Comparison of ENCODE assay signal across 8 cellular contexts in the genomic region with DNA sequence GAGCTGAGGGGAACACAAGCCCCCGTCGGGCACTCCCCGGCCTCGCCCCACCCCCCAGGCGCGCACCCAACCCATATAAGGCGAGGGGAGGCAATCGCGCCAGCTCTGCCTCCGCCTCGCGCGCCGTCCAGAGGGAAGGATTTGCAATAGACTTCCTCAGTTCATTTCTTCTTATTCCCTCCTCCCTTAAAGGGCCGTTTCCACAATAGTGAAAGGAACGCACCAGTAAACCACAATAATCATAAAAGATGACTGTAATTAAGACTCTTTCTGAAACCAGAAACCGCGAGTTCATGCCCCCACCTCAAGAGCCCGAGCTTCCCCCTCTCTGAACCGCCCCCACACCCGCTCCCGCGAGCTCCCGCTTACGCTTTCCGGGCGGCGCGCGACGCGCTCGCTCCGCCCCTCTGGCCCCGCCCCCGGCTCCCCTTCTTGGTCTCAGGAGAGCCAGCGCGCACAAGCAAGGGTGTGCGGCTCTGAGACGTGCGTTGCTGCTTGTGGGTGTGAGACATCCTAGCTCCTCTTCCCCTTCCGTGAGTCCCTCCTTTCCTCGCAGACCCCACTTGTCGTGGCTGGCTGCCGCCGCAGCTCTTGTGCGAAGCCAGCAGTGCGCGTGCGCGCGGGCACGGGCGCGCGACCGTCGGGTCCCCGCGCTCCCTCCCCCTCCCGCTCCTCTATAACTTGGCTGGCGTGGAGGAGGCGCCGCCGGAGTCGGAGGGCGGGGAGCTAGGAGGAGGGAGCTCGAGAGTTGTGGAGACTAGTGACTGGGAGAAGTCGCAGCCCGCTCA. TPM values are rescaled to one million over a fixed set of nuclear protein-coding genes. Genes with fewer than 3 reads are reported as not detected.
DNase-seq lines count a peak whose midpoint lies in the region; ATAC-seq and TF ChIP-seq lines count a peak whose summit lies in the region.

A gene with protein sequence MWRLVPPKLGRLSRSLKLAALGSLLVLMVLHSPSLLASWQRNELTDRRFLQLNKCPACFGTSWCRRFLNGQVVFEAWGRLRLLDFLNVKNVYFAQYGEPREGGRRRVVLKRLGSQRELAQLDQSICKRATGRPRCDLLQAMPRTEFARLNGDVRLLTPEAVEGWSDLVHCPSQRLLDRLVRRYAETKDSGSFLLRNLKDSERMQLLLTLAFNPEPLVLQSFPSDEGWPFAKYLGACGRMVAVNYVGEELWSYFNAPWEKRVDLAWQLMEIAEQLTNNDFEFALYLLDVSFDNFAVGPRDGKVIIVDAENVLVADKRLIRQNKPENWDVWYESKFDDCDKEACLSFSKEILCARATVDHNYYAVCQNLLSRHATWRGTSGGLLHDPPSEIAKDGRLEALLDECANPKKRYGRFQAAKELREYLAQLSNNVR (plus strand): TSS at position 457 of the 788 bp plus-strand sequence. CDS start 510 bp downstream, outside the sequence.

- peaks cover 4% of the 10 kb centered on the region; the same call in 1 of the 3 replicates for H3K36me3 Mint-ChIP-seq in GM23338 (ENCODE audit: low read depth)

- H3K4me2 ChIP-seq in DOHH2 (ENCODE audit: low read length) (peak within 1 kb of the TSS; percentile 82), GM23338 (peak within 1 kb of the TSS; percentile 88)

- H4K20me1 ChIP-seq in DOHH2 (ENCODE audit: control insufficient read depth, insufficient read depth, low read depth, low read length) (peaks cover 14% of the 10 kb centered on the region), GM23338 (replicated peaks; ENCODE audit: insufficient read depth) (peaks cover 9% of the 10 kb centered on the region; the same call in 1 of the 2 replicates)

- TF ChIP-seq POLR2A in esophagus squamous epithelium (IDR thresholded peaks at IDR 0.05) = peak in 3 of 4 donors; percentile 96 to 98 (median 97)

- DNase-seq in GM23338 (ENCODE audit: low spot score) = peak; percentile 94
- DNase-seq in Kasumi-1 (lab: John Stamatoyannopoulos, UW) = peak; percentile 94 to 97
- peak; percentile 91 for DNase-seq in RKO (ENCODE audit: low spot score)
- peak; percentile 88 for DNase-seq in activated T-helper 1 cell treated with Interleukin-2 at 50 U/mL for 16 hours (ENCODE audit: low read depth)
- peak; percentile 91 for DNase-seq in esophagus squamous epithelium (lab: John Stamatoyannopoulos, UW)
- peak; percentile 96 for DNase-seq in myocyte (ENCODE audit: low read depth)
- peak; percentile 88 to 95 for DNase-seq in stimulated activated CD8-positive, alpha-beta memory T cell treated with anti-CD3 and anti-CD28 coated beads, Interleukin-7, amount 100 ng/mL, for 4 hours (ENCODE audit: low read depth in 2 of 2)

- peaks cover 43% of the 10 kb centered on the region for H3K79me2 ChIP-seq in DOHH2 (ENCODE audit: control insufficient read depth, low read length)
- peaks cover 36% of the 10 kb centered on the region for H3K79me2 ChIP-seq in GM23338 (replicated peaks; ENCODE audit: insufficient read depth)

- H3K27ac Mint-ChIP-seq in GM23338 = peak within 1 kb of the TSS; percentile 99

- no peaks in the 10 kb centered on the region; the same call in 2 of the 3 replicates for H3K9me3 Mint-ChIP-seq in GM23338

- peaks cover 34% of the 10 kb centered on the region for H3K4me1 Mint-ChIP-seq in GM23338

- peaks cover 10% of the 10 kb centered on the region for H3K27me3 Mint-ChIP-seq in GM23338 (ENCODE audit: insufficient read depth, low read depth, poor library complexity)

- H2AFZ ChIP-seq in GM23338 = peak within 1 kb of the TSS; percentile 89

- WGBS in esophagus squamous epithelium, 2 donors = 0 to 1% methylated on average over 21 to 28 of the region's 70 CpGs

- no peaks in the 10 kb centered on the region for H3K27me3 ChIP-seq in DOHH2 (ENCODE audit: control insufficient read depth, low read length)
- H3K27me3 ChIP-seq in GM23338 (ENCODE audit: insufficient read depth) = no peaks in the 10 kb centered on the region
- no peaks in the 10 kb centered on the region for H3K27me3 ChIP-seq in esophagus squamous epithelium

- H3K27ac ChIP-seq in DOHH2 (ENCODE audit: low read depth, low read length) (peak within 1 kb of the TSS; percentile 85), GM23338 (ENCODE audit: low read depth) (peak within 1 kb of the TSS; percentile 90), esophagus squamous epithelium (peak within 1 kb of the TSS; percentile 98 to 99 (median 98))

- H3F3A ChIP-seq in DOHH2 (ENCODE audit: control insufficient read depth, insufficient read depth) (0 out of 2 replicates have a peak, but pooled peaks cover 3% of the 10 kb centered on the region), GM23338 (replicated peaks; ENCODE audit: low read depth) (no peaks in the 10 kb centered on the region)

- no peaks in the 10 kb centered on the region for H3K9me2 ChIP-seq in DOHH2 (replicated peaks; ENCODE audit: control insufficient read depth, low read length)
- H3K9me2 ChIP-seq in GM23338 (ENCODE audit: insufficient read depth) = no peaks in the 10 kb centered on the region

- H3K4me1 ChIP-seq in DOHH2 (ENCODE audit: control insufficient read depth, low read length) (peaks cover 27% of the 10 kb centered on the region), GM23338 (ENCODE audit: insufficient read depth) (peaks cover 23% of the 10 kb centered on the region), esophagus squamous epithelium (peaks cover 7 to 38% (median 10%) of the 10 kb centered on the region in 3 donors)

- intact Hi-C loops in esophagus squamous epithelium (cut with DNase I) = no loop called here

- peak within 1 kb of the TSS; percentile 94 for H3K4me3 Mint-ChIP-seq in GM23338

- peaks cover 15% of the 10 kb centered on the region for H3K36me3 ChIP-seq in DOHH2 (ENCODE audit: control insufficient read depth, low read length)
- H3K36me3 ChIP-seq in GM23338 (ENCODE audit: insufficient read depth) = no peaks in the 10 kb centered on the region
- H3K36me3 ChIP-seq in esophagus squamous epithelium = no peaks in the 10 kb centered on the region

- peak; percentile 70 for ATAC-seq in GM23338

- H3K4me3 ChIP-seq in DOHH2 (ENCODE audit: low read length) (peak within 1 kb of the TSS; percentile 99), GM23338 (peak within 1 kb of the TSS; percentile 91), esophagus squamous epithelium (peak within 1 kb of the TSS; percentile 68 to 100 (median 90))

- TF ChIP-seq CTCF in DOHH2 (IDR thresholded peaks at IDR 0.05; ENCODE audit: low read depth, low read length, poor library complexity, severe bottlenecking) (no peak), GM23338 (conservative IDR thresholded peaks at IDR 0.05; ENCODE audit: low read depth in 2 of 2) (no peak), esophagus squamous epithelium (IDR thresholded peaks at IDR 0.05) (peak in 1 of 6 experiments; percentile 5)

- H3K9me3 ChIP-seq in DOHH2 (ENCODE audit: control insufficient read depth, insufficient read depth, low read length) = no peaks in the 10 kb centered on the region
- no peaks in the 10 kb centered on the region for H3K9me3 ChIP-seq in esophagus squamous epithelium

TF ChIP-seq in GM23338, 12 proteins besides CTCF, POLR2A, EP300 and RAD21:
- TF ChIP-seq STAT1 (IDR thresholded peaks at IDR 0.05; ENCODE audit: unreplicated experiment) (no peak), EZH2 (IDR thresholded peaks at IDR 0.05; ENCODE audit: low read depth, unreplicated experiment) (no peak), EZH2phosphoT487 (IDR thresholded peaks at IDR 0.05; ENCODE audit: unreplicated experiment) (no peak), NANOG (IDR thresholded peaks at IDR 0.05; ENCODE audit: borderline replicate concordance) (no peak), CREB1 (CRISPR knock-in tag; IDR thresholded peaks at IDR 0.05; ENCODE audit: low read depth) (peak; percentile 34), ZNF114 (CRISPR knock-in tag; IDR thresholded peaks at IDR 0.05) (no peak), POLR2AphosphoS5 (IDR thresholded peaks at IDR 0.05; ENCODE audit: low read depth) (peak; percentile 94)
- TF ChIP-seq, protein P1, sequence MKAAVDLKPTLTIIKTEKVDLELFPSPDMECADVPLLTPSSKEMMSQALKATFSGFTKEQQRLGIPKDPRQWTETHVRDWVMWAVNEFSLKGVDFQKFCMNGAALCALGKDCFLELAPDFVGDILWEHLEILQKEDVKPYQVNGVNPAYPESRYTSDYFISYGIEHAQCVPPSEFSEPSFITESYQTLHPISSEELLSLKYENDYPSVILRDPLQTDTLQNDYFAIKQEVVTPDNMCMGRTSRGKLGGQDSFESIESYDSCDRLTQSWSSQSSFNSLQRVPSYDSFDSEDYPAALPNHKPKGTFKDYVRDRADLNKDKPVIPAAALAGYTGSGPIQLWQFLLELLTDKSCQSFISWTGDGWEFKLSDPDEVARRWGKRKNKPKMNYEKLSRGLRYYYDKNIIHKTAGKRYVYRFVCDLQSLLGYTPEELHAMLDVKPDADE (IDR thresholded peaks at IDR 0.05) = peak; percentile 46; the same call in 1 of the 2 replicates

RNA-seq across cellular contexts. Expression of the gene that starts here (rescaled TPM):
- total RNA-seq in GM23338 (2014; rRNA removed; shearing (Covaris generic)) = 38.5 and 44.8 TPM in 2 replicates
- polyA plus RNA-seq in GM23338 (2016; fragmentation: Nextera tagmentation; extraction: Ambion mirVana) = 15.8 and 19.0 TPM in 2 replicates
- total RNA-seq in esophagus squamous epithelium = 10 to 100 TPM; 31.7 to 40.1 (median 36.1) TPM
- total RNA-seq in myocyte = 40.2 and 45.0 TPM in 2 replicates
- polyA plus RNA-seq in myocyte (2012) = 20.9 TPM

Comparison
In these comparisons a context has a peak if more than half of its experiments do, and no peak if none do; other contexts are left out.
1. Peak in every context shown above with its lines: DNase-seq, ATAC-seq, H3K4me3 ChIP-seq and H3K27ac ChIP-seq.